11 cellular contexts compared by ENCODE assay signal in genomic region chr4:1202526-1203378, GRCh38. TPM values are rescaled to one million over a fixed set of nuclear protein-coding genes. Genes with fewer than 3 reads are reported as not detected.
A peak's percentile ranks its signal among the peaks of the same experiment; 100 is the strongest.
DNase-seq lines count a peak whose midpoint lies in the region; ATAC-seq and TF ChIP-seq lines count a peak whose summit lies in the region.
"Had no signal": no experiment of that assay in that cellular context is flagged by ENCODE, and none has a peak within 500 bp of the region (broad histone marks: within the 10 kb centered on the region; RNA-seq: fewer than 3 reads in every experiment).

No MANE protein-coding gene starts in this region.

- H3K27ac ChIP-seq in HEK293 (ENCODE audit: extremely low read depth, low read depth, low read length) (no peak overlapping the region), right cardiac atrium (ENCODE audit: low read length) (no peak overlapping the region)
- H3K27ac ChIP-seq: cardiac muscle cell, testis had no signal

- no peaks in the 10 kb centered on the region for H3K27me3 Mint-ChIP-seq in activated CD8-positive, alpha-beta memory T cell treated with anti-CD3 and anti-CD28 coated beads, Interleukin-2, amount 10 ng/mL, durations not matched to agents 7 days and 5 days

- peaks cover 10% of the 10 kb centered on the region for H3K36me3 Mint-ChIP-seq in activated CD8-positive, alpha-beta memory T cell treated with anti-CD3 and anti-CD28 coated beads, Interleukin-2, amount 10 ng/mL, durations not matched to agents 7 days and 5 days

- no peak for ATAC-seq in activated CD8-positive, alpha-beta memory T cell treated with anti-CD3 and anti-CD28 coated beads, Interleukin-2, amount 10 ng/mL, durations not matched to agents 7 days and 5 days
- no peak for ATAC-seq in right cardiac atrium
- ATAC-seq in GM18520 (IDR thresholded peaks at IDR 0.05; ENCODE audit: unreplicated experiment) = no peak
- ATAC-seq in HG02759 (IDR thresholded peaks at IDR 0.05; ENCODE audit: unreplicated experiment) = no peak

- no peaks in the 10 kb centered on the region for H3K9me3 Mint-ChIP-seq in activated CD8-positive, alpha-beta memory T cell treated with anti-CD3 and anti-CD28 coated beads, Interleukin-2, amount 10 ng/mL, durations not matched to agents 7 days and 5 days (ENCODE audit: low read depth)

- H3K4me1 ChIP-seq in HEK293 (ENCODE audit: control insufficient read depth, insufficient read depth, low read length) (no peaks in the 10 kb centered on the region), right cardiac atrium (ENCODE audit: control insufficient read depth, insufficient read depth, low read length) (no peaks in the 10 kb centered on the region)

- no peaks in the 10 kb centered on the region for H3K27me3 ChIP-seq in right cardiac atrium (ENCODE audit: control insufficient read depth, insufficient read depth)
- H3K27me3 ChIP-seq: cardiac muscle cell, testis had no signal

- no peaks in the 10 kb centered on the region for H3K36me3 ChIP-seq in HEK293 (ENCODE audit: control insufficient read depth in 2 of 2, insufficient read depth in 1 of 2, low read length in 2 of 2)
- H3K36me3 ChIP-seq: cardiac muscle cell had no signal

- CTCF ChIA-PET in HEK293 (lab: Yijun Ruan, JAX) = interaction anchor here (0.6 to 1.4 kb wide), 3 partner anchors 35 to 451 kb away, joined by 3 read pairs; no protein-coding TSS in a partner anchor
- CTCF ChIA-PET in activated CD8-positive, alpha-beta memory T cell treated with anti-CD3 and anti-CD28 coated beads, Interleukin-2, amount 10 ng/mL, durations not matched to agents 7 days and 5 days (lab: Charles Lee) = interaction anchor here (0.8 to 6.5 kb wide), 18 partner anchors 8 to 215 kb away, joined by 3 to 60 read pairs (median 8); partner anchors contain the start of genes CTBP1 and UVSSA

- WGBS in right cardiac atrium = 87% methylated on average over 28 of the region's 28 CpGs

- H3K4me3 Mint-ChIP-seq in activated CD8-positive, alpha-beta memory T cell treated with anti-CD3 and anti-CD28 coated beads, Interleukin-2, amount 10 ng/mL, durations not matched to agents 7 days and 5 days = peak overlapping the region; percentile 63

- no peaks in the 10 kb centered on the region for H3K9me3 ChIP-seq in HEK293 (ENCODE audit: control insufficient read depth, insufficient read depth, low read depth, low read length)
- H3K9me3 ChIP-seq in right cardiac atrium (ENCODE audit: control insufficient read depth, low read length) = no peaks in the 10 kb centered on the region
- H3K9me3 ChIP-seq: testis had no signal

- intact Hi-C loops in right cardiac atrium (cut with DNase I) = no loop called here

- TF ChIP-seq CTCF in HEK293 (tag by site-specific recombination; IDR thresholded peaks at IDR 0.05) = no peak

- no peak overlapping the region for H3K4me3 ChIP-seq in HEK293 (ENCODE audit: low read depth, low read length)
- H3K4me3 ChIP-seq in right cardiac atrium (ENCODE audit: low read length) = no peak overlapping the region
- H3K4me3 ChIP-seq: cardiac muscle cell, testis had no signal

- no peak for DNase-seq in activated CD8-positive, alpha-beta memory T cell treated with anti-CD3 and anti-CD28 coated beads, Interleukin-2, amount 10 ng/mL, durations not matched to agents 7 days and 5 days
- DNase-seq in right cardiac atrium (peak in 2 of 3 donors; percentile 39 to 50), KG1 (lab: John Stamatoyannopoulos, UW) (no peak), inferior parietal cortex (ENCODE audit: extremely low spot score) (no peak)
- peak; percentile 23 for DNase-seq in stimulated activated CD8-positive, alpha-beta memory T cell treated with anti-CD3 and anti-CD28 coated beads, Interleukin-4, amount 100 ng/mL, for 48 hours
- DNase-seq: NCI-H446 had no signal

- POLR2A ChIA-PET in HEK293 (lab: Yijun Ruan, JAX) = no interaction called here

- peaks cover 46% of the 10 kb centered on the region for H3K4me1 Mint-ChIP-seq in activated CD8-positive, alpha-beta memory T cell treated with anti-CD3 and anti-CD28 coated beads, Interleukin-2, amount 10 ng/mL, durations not matched to agents 7 days and 5 days

- H3K27ac Mint-ChIP-seq in activated CD8-positive, alpha-beta memory T cell treated with anti-CD3 and anti-CD28 coated beads, Interleukin-2, amount 10 ng/mL, durations not matched to agents 7 days and 5 days = peak overlapping the region; percentile 100

TF ChIP-seq in HEK293, 187 proteins besides CTCF, POLR2A, EP300 and RAD21:
- no peak for TF ChIP-seq ZNF169 (tag by site-specific recombination; IDR thresholded peaks at IDR 0.05)
- 0 out of 2 replicates have a peak, but pooled peaks have one; percentile 31 for TF ChIP-seq EGR2 (tag by site-specific recombination; IDR thresholded peaks at IDR 0.05; ENCODE audit: low read depth)
- TF ChIP-seq ZFHX2 (tag by site-specific recombination; conservative IDR thresholded peaks at IDR 0.05) = peak; percentile 48
TF ChIP-seq in HEK293: peak in this region for 2.

RNA-seq across cellular contexts. Expression of gene SPON2, which starts 30.4 kb away (rescaled TPM):
- total RNA-seq in activated CD8-positive, alpha-beta memory T cell treated with anti-CD3 and anti-CD28 coated beads, Interleukin-2, amount 10 ng/mL, durations not matched to agents 7 days and 5 days = 10 to 100 TPM; 11.7 to 28.0 TPM
- 10 to 100 TPM; 12.2 to 27.4 (median 14.2) TPM for total RNA-seq in right cardiac atrium
- 9.6 TPM for polyA plus RNA-seq in right cardiac atrium

RNA-seq across cellular contexts. Expression of gene CTBP1, which starts 46.2 kb away (rescaled TPM):
- 100 to 1,000 TPM; 193 to 250 TPM for total RNA-seq in activated CD8-positive, alpha-beta memory T cell treated with anti-CD3 and anti-CD28 coated beads, Interleukin-2, amount 10 ng/mL, durations not matched to agents 7 days and 5 days
- 100 to 1,000 TPM; 123 to 145 (median 134) TPM for total RNA-seq in right cardiac atrium
- 119 TPM for polyA plus RNA-seq in right cardiac atrium

Comparison
In these comparisons a context has a peak if more than half of its experiments do, and no peak if none do; other contexts are left out.
1. DNase-seq: peak in right cardiac atrium (2 of 3) and stimulated activated CD8-positive, alpha-beta memory T cell treated with anti-CD3 and anti-CD28 coated beads, Interleukin-4, amount 100 ng/mL, for 48 hours (single experiment); none in activated CD8-positive, alpha-beta memory T cell treated with anti-CD3 and anti-CD28 coated beads, Interleukin-2, amount 10 ng/mL, durations not matched to agents 7 days and 5 days (single experiment), KG1 (single experiment) and inferior parietal cortex (single experiment).